Comparison of ENCODE assay signal across 1 cellular context in the genomic region with DNA sequence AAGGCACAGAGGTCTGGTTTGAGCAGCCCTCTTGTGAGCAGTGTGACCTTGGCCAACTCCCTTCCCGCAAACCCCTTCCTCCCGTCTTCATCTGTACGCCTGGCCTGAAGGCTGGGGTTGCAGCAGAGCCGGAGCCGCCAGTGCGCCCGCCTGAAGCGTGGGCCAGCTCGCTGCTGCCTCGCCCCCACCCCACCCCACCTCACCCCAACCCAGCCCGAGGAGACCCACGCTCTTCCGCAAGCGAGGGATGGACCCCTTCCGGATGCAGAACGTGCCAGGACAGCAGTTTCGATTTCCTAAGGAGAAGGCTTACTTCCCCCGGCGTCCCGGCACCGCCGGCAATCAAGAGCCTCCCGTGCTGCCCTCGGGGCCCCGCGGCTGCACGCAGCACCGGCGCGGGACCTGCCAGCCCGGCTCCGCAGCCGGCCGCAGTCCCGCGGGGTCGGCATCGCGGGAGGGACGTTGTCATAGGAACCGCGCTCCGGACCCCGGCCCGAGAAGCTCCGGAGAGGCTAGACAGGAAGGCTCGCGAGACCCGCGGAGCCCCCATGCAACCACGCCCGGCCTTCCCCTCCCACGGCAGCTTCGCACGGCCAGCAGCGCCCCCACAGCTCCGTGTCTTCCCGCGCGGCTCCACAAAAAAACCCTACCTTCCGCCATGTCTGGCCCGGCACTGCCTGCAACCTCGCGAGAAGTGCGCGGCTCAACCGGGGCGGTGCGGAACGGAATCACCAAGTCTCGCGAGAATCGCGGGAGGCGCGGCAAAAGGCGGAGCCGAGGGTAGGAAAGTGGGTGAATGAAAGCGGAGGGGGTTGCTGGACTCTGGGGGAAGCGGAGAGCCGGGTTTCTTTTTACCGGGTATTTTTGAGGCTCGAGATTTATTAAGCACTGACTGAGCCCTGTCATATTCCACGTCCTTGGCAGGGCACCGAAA.
TF ChIP-seq lines count a peak whose summit lies in the region.

A gene with protein sequence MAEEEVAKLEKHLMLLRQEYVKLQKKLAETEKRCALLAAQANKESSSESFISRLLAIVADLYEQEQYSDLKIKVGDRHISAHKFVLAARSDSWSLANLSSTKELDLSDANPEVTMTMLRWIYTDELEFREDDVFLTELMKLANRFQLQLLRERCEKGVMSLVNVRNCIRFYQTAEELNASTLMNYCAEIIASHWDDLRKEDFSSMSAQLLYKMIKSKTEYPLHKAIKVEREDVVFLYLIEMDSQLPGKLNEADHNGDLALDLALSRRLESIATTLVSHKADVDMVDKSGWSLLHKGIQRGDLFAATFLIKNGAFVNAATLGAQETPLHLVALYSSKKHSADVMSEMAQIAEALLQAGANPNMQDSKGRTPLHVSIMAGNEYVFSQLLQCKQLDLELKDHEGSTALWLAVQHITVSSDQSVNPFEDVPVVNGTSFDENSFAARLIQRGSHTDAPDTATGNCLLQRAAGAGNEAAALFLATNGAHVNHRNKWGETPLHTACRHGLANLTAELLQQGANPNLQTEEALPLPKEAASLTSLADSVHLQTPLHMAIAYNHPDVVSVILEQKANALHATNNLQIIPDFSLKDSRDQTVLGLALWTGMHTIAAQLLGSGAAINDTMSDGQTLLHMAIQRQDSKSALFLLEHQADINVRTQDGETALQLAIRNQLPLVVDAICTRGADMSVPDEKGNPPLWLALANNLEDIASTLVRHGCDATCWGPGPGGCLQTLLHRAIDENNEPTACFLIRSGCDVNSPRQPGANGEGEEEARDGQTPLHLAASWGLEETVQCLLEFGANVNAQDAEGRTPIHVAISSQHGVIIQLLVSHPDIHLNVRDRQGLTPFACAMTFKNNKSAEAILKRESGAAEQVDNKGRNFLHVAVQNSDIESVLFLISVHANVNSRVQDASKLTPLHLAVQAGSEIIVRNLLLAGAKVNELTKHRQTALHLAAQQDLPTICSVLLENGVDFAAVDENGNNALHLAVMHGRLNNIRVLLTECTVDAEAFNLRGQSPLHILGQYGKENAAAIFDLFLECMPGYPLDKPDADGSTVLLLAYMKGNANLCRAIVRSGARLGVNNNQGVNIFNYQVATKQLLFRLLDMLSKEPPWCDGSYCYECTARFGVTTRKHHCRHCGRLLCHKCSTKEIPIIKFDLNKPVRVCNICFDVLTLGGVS (minus strand): TSS at position 698 of the 934 bp plus-strand sequence. CDS start 38 bp downstream, at position 660.

TF ChIP-seq in HEK293, 187 proteins besides CTCF, POLR2A, EP300 and RAD21 (continued from another document and continues in another):
- TF ChIP-seq, protein P1, sequence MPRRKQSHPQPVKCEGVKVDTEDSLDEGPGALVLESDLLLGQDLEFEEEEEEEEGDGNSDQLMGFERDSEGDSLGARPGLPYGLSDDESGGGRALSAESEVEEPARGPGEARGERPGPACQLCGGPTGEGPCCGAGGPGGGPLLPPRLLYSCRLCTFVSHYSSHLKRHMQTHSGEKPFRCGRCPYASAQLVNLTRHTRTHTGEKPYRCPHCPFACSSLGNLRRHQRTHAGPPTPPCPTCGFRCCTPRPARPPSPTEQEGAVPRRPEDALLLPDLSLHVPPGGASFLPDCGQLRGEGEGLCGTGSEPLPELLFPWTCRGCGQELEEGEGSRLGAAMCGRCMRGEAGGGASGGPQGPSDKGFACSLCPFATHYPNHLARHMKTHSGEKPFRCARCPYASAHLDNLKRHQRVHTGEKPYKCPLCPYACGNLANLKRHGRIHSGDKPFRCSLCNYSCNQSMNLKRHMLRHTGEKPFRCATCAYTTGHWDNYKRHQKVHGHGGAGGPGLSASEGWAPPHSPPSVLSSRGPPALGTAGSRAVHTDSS (tag by site-specific recombination; IDR thresholded peaks at IDR 0.05) = no peak
- TF ChIP-seq, protein P2, sequence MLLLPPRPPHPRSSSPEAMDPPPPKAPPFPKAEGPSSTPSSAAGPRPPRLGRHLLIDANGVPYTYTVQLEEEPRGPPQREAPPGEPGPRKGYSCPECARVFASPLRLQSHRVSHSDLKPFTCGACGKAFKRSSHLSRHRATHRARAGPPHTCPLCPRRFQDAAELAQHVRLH (tag by site-specific recombination; IDR thresholded peaks at IDR 0.05) = peak; percentile 95
- TF ChIP-seq, protein P3, sequence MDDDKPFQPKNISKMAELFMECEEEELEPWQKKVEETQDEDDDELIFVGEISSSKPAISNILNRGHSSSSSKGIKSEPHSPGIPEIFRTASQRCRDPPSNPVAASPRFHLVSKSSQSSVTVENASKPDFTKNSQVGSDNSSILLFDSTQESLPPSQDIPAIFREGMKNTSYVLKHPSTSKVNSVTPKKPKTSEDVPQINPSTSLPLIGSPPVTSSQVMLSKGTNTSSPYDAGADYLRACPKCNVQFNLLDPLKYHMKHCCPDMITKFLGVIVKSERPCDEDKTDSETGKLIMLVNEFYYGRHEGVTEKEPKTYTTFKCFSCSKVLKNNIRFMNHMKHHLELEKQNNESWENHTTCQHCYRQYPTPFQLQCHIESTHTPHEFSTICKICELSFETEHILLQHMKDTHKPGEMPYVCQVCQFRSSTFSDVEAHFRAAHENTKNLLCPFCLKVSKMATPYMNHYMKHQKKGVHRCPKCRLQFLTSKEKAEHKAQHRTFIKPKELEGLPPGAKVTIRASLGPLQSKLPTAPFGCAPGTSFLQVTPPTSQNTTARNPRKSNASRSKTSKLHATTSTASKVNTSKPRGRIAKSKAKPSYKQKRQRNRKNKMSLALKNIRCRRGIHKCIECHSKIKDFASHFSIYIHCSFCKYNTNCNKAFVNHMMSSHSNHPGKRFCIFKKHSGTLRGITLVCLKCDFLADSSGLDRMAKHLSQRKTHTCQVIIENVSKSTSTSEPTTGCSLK (tag by site-specific recombination; IDR thresholded peaks at IDR 0.05) = no peak
- TF ChIP-seq, protein P4, sequence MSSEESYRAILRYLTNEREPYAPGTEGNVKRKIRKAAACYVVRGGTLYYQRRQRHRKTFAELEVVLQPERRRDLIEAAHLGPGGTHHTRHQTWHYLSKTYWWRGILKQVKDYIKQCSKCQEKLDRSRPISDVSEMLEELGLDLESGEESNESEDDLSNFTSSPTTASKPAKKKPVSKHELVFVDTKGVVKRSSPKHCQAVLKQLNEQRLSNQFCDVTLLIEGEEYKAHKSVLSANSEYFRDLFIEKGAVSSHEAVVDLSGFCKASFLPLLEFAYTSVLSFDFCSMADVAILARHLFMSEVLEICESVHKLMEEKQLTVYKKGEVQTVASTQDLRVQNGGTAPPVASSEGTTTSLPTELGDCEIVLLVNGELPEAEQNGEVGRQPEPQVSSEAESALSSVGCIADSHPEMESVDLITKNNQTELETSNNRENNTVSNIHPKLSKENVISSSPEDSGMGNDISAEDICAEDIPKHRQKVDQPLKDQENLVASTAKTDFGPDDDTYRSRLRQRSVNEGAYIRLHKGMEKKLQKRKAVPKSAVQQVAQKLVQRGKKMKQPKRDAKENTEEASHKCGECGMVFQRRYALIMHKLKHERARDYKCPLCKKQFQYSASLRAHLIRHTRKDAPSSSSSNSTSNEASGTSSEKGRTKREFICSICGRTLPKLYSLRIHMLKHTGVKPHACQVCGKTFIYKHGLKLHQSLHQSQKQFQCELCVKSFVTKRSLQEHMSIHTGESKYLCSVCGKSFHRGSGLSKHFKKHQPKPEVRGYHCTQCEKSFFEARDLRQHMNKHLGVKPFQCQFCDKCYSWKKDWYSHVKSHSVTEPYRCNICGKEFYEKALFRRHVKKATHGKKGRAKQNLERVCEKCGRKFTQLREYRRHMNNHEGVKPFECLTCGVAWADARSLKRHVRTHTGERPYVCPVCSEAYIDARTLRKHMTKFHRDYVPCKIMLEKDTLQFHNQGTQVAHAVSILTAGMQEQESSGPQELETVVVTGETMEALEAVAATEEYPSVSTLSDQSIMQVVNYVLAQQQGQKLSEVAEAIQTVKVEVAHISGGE (tag by site-specific recombination; conservative IDR thresholded peaks at IDR 0.05; ENCODE audit: low read depth) = 0 out of 2 replicates have a peak, but pooled peaks have one; percentile 32
- TF ChIP-seq SP3 (tag by site-specific recombination; IDR thresholded peaks at IDR 0.05) = peak; percentile 93
- TF ChIP-seq ZEB2 (tag by site-specific recombination; IDR thresholded peaks at IDR 0.05) = peak; percentile 40; the same call in 1 of the 2 replicates
- TF ChIP-seq, protein P5, sequence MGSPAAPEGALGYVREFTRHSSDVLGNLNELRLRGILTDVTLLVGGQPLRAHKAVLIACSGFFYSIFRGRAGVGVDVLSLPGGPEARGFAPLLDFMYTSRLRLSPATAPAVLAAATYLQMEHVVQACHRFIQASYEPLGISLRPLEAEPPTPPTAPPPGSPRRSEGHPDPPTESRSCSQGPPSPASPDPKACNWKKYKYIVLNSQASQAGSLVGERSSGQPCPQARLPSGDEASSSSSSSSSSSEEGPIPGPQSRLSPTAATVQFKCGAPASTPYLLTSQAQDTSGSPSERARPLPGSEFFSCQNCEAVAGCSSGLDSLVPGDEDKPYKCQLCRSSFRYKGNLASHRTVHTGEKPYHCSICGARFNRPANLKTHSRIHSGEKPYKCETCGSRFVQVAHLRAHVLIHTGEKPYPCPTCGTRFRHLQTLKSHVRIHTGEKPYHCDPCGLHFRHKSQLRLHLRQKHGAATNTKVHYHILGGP (tag by site-specific recombination; IDR thresholded peaks at IDR 0.05) = no peak
- no peak for TF ChIP-seq ZNF239 (tag by site-specific recombination; IDR thresholded peaks at IDR 0.05)
- no peak for TF ChIP-seq ZNF747 (tag by site-specific recombination; IDR thresholded peaks at IDR 0.05)
- no peak for TF ChIP-seq SETDB1 (IDR thresholded peaks at IDR 0.05; ENCODE audit: insufficient read length, low read length)
- no peak; the same call in none of the 2 replicates for TF ChIP-seq ZNF660 (tag by site-specific recombination; IDR thresholded peaks at IDR 0.05)
- TF ChIP-seq ZNF248 (tag by site-specific recombination; IDR thresholded peaks at IDR 0.05) = no peak
- TF ChIP-seq, protein P6, sequence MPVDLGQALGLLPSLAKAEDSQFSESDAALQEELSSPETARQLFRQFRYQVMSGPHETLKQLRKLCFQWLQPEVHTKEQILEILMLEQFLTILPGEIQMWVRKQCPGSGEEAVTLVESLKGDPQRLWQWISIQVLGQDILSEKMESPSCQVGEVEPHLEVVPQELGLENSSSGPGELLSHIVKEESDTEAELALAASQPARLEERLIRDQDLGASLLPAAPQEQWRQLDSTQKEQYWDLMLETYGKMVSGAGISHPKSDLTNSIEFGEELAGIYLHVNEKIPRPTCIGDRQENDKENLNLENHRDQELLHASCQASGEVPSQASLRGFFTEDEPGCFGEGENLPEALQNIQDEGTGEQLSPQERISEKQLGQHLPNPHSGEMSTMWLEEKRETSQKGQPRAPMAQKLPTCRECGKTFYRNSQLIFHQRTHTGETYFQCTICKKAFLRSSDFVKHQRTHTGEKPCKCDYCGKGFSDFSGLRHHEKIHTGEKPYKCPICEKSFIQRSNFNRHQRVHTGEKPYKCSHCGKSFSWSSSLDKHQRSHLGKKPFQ (tag by site-specific recombination; IDR thresholded peaks at IDR 0.05) = no peak
- TF ChIP-seq ZNF121 (tag by site-specific recombination; IDR thresholded peaks at IDR 0.05) = no peak
- TF ChIP-seq ZNF510 (tag by site-specific recombination; IDR thresholded peaks at IDR 0.05; ENCODE audit: insufficient replicate concordance) = no peak
- no peak for TF ChIP-seq ZNF140 (tag by site-specific recombination; IDR thresholded peaks at IDR 0.05)
- no peak for TF ChIP-seq ZNF585B (tag by site-specific recombination; IDR thresholded peaks at IDR 0.05)
- TF ChIP-seq KLF8 (tag by site-specific recombination; IDR thresholded peaks at IDR 0.05) = peak; percentile 97
- TF ChIP-seq WT1 (tag by site-specific recombination; IDR thresholded peaks at IDR 0.05) = peak; percentile 3; the same call in 1 of the 2 replicates
- TF ChIP-seq ZSCAN23 (tag by site-specific recombination; IDR thresholded peaks at IDR 0.05) = no peak
- TF ChIP-seq ZNF623 (tag by site-specific recombination; IDR thresholded peaks at IDR 0.05) = no peak
- no peak for TF ChIP-seq ZNF211 (tag by site-specific recombination; IDR thresholded peaks at IDR 0.05; ENCODE audit: low read depth)
- no peak for TF ChIP-seq ZNF560 (tag by site-specific recombination; IDR thresholded peaks at IDR 0.05; ENCODE audit: borderline replicate concordance)
- TF ChIP-seq KLF1 (tag by site-specific recombination; IDR thresholded peaks at IDR 0.05) = peak; percentile 35; the same call in 1 of the 2 replicates
- TF ChIP-seq ZNF2 (tag by site-specific recombination; IDR thresholded peaks at IDR 0.05) = 0 out of 2 replicates have a peak, but pooled peaks have one; percentile 48
- TF ChIP-seq ZNF76 (tag by site-specific recombination; IDR thresholded peaks at IDR 0.05; ENCODE audit: borderline replicate concordance, low read depth) = peak; percentile 81
- TF ChIP-seq, protein P7, sequence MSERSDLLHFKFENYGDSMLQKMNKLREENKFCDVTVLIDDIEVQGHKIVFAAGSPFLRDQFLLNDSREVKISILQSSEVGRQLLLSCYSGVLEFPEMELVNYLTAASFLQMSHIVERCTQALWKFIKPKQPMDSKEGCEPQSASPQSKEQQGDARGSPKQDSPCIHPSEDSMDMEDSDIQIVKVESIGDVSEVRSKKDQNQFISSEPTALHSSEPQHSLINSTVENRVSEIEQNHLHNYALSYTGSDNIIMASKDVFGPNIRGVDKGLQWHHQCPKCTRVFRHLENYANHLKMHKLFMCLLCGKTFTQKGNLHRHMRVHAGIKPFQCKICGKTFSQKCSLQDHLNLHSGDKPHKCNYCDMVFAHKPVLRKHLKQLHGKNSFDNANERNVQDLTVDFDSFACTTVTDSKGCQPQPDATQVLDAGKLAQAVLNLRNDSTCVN (tag by site-specific recombination; optimal IDR thresholded peaks at IDR 0.05) = peak; percentile 80
- no peak for TF ChIP-seq ZNF221 (tag by site-specific recombination; IDR thresholded peaks at IDR 0.05; ENCODE audit: borderline replicate concordance)
- TF ChIP-seq ZNF664 (tag by site-specific recombination; IDR thresholded peaks at IDR 0.05) = no peak
